In the genomic region with DNA sequence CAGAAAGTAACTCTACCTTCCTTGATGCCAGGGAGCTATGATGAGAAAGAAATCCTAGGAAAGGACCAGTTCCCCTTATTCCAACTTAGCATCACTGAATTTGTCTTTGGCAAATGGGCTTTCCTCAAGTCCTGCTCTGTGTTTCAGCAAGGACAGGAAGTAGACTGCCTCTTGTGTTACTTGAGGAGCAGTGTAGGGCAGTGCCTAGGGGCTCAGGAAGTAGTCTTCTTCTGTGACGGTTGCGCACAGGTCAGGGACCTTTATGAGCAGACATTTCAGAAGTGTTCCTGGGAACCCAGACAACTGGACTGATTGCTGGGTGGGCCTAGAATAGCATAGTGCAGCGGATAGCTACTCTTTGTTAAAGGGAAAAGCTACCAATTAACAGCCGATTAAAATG, we compare ENCODE assay signal across 11 cellular contexts. TPM values are rescaled to one million over a fixed set of nuclear protein-coding genes. Genes with fewer than 3 reads are reported as not detected.
DNase-seq lines count a peak whose midpoint lies in the region; ATAC-seq, FAIRE-seq and TF ChIP-seq lines count a peak whose summit lies in the region.
"Had no signal": no experiment of that assay in that cellular context is flagged by ENCODE, and none has a peak within 500 bp of the region (broad histone marks: within the 10 kb centered on the region; RNA-seq: fewer than 3 reads in every experiment).

No MANE protein-coding gene starts in this region.

- H3K4me3 Mint-ChIP-seq in activated CD8-positive, alpha-beta T cell treated with anti-CD3 and anti-CD28 coated beads for 36 hours = no peak overlapping the region
- no peak overlapping the region for H3K4me3 Mint-ChIP-seq in activated CD8-positive, alpha-beta T cell treated with anti-CD3 and anti-CD28 coated beads, Interleukin-2, amount 10 ng/mL, durations not matched to agents 7 days and 5 days

- H3K27ac Mint-ChIP-seq in activated CD8-positive, alpha-beta T cell treated with anti-CD3 and anti-CD28 coated beads for 36 hours = no peak overlapping the region
- no peak overlapping the region for H3K27ac Mint-ChIP-seq in activated CD8-positive, alpha-beta T cell treated with anti-CD3 and anti-CD28 coated beads, Interleukin-2, amount 10 ng/mL, durations not matched to agents 7 days and 5 days

- H3K27ac ChIP-seq in adipose tissue (ENCODE audit: low read depth, low read length) = peak overlapping the region; percentile 21
- no peak overlapping the region for H3K27ac ChIP-seq in kidney (ENCODE audit: low read depth in 2 of 2, low read length in 2 of 2)
- H3K27ac ChIP-seq in upper lobe of left lung = peak overlapping the region in 3 of 4 donors; percentile 5 to 98 (median 50)
- H3K27ac ChIP-seq: BLaER1, HL-60, SJSA1 had no signal

- TF ChIP-seq EP300 in upper lobe of left lung (IDR thresholded peaks at IDR 0.05) = no peak

- H3K4me1 Mint-ChIP-seq in activated CD8-positive, alpha-beta T cell treated with anti-CD3 and anti-CD28 coated beads for 36 hours (ENCODE audit: low read depth) = peaks cover 6% of the 10 kb centered on the region
- peaks cover 35% of the 10 kb centered on the region for H3K4me1 Mint-ChIP-seq in activated CD8-positive, alpha-beta T cell treated with anti-CD3 and anti-CD28 coated beads, Interleukin-2, amount 10 ng/mL, durations not matched to agents 7 days and 5 days (ENCODE audit: low read depth)

- no peak for TF ChIP-seq POLR2A in upper lobe of left lung (IDR thresholded peaks at IDR 0.05)

- H3K4me3 ChIP-seq in kidney (ENCODE audit: low read length in 2 of 2) = peak overlapping the region in 1 of 2 donors; percentile 2
- H3K4me3 ChIP-seq in upper lobe of left lung = peak overlapping the region in 2 of 4 donors; percentile 65 to 86
- H3K4me3 ChIP-seq: BLaER1 had no signal

- CTCF ChIA-PET in activated CD8-positive, alpha-beta T cell treated with anti-CD3 and anti-CD28 coated beads for 36 hours (lab: Charles Lee) = interaction anchor here (0.9 to 1.7 kb wide), 3 partner anchors 29 to 37 kb away, joined by 3 to 9 read pairs (median 4); no protein-coding TSS in a partner anchor
- CTCF ChIA-PET in activated CD8-positive, alpha-beta T cell treated with anti-CD3 and anti-CD28 coated beads, Interleukin-2, amount 10 ng/mL, durations not matched to agents 7 days and 5 days (lab: Charles Lee) = interaction anchor here (0.8 to 4.5 kb wide), 11 partner anchors 10 to 80 kb away, joined by 3 to 26 read pairs (median 4); partner anchors contain the start of gene MAPK1IP1L

- H3K27me3 ChIP-seq in upper lobe of left lung = no peaks in the 10 kb centered on the region
- H3K27me3 ChIP-seq: SJSA1 had no signal

- peaks cover 4 to 9% of the 10 kb centered on the region in 2 donors for H3K4me1 ChIP-seq in kidney (ENCODE audit: control insufficient read depth in 1 of 2, insufficient read depth in 1 of 2, low read depth in 1 of 2, low read length in 2 of 2)
- H3K4me1 ChIP-seq in upper lobe of left lung = peaks cover 35 to 74% (median 55%) of the 10 kb centered on the region in 4 donors

- 47 to 87% (median 48%) methylated on average over 4 of the region's 4 CpGs for WGBS in adipose tissue, 3 donors
- 51 to 89% methylated on average over 2 to 4 of the region's 4 CpGs for WGBS in upper lobe of left lung, 2 donors

- intact Hi-C loops in activated CD8-positive, alpha-beta T cell treated with anti-CD3 and anti-CD28 coated beads for 36 hours (cut with micrococcal nuclease) = no loop called here
- intact Hi-C loops in kidney (cut with DNase I) = no loop called here
- intact Hi-C loops in posterior vena cava (cut with DNase I) = loop anchor here (5.0 kb wide), 1 partner anchor 39 kb away; no protein-coding TSS in a partner anchor

- no peaks in the 10 kb centered on the region for H3K36me3 Mint-ChIP-seq in activated CD8-positive, alpha-beta T cell treated with anti-CD3 and anti-CD28 coated beads for 36 hours (ENCODE audit: low read depth)
- H3K36me3 Mint-ChIP-seq in activated CD8-positive, alpha-beta T cell treated with anti-CD3 and anti-CD28 coated beads, Interleukin-2, amount 10 ng/mL, durations not matched to agents 7 days and 5 days (ENCODE audit: low read depth) = peaks cover 30% of the 10 kb centered on the region

- ATAC-seq in activated CD8-positive, alpha-beta T cell treated with anti-CD3 and anti-CD28 coated beads for 36 hours = peak; percentile 21
- ATAC-seq in activated CD8-positive, alpha-beta T cell treated with anti-CD3 and anti-CD28 coated beads, Interleukin-2, amount 10 ng/mL, durations not matched to agents 7 days and 5 days = no peak
- peak in 1 of 2 donors; percentile 41 for ATAC-seq in upper lobe of left lung (ENCODE audit: low FRiP score in 2 of 2)
- no peak for ATAC-seq in HG02623 (IDR thresholded peaks at IDR 0.05; ENCODE audit: unreplicated experiment)

- H3K27me3 Mint-ChIP-seq in activated CD8-positive, alpha-beta T cell treated with anti-CD3 and anti-CD28 coated beads for 36 hours = peaks cover 33% of the 10 kb centered on the region
- peaks cover 8% of the 10 kb centered on the region for H3K27me3 Mint-ChIP-seq in activated CD8-positive, alpha-beta T cell treated with anti-CD3 and anti-CD28 coated beads, Interleukin-2, amount 10 ng/mL, durations not matched to agents 7 days and 5 days (ENCODE audit: low read depth)

- H3K9me3 ChIP-seq in kidney (ENCODE audit: control insufficient read depth in 1 of 2, low read length in 2 of 2) (no peaks in the 10 kb centered on the region), upper lobe of left lung (no peaks in the 10 kb centered on the region)
- H3K9me3 ChIP-seq: BLaER1, SJSA1 had no signal

- H3K36me3 ChIP-seq in kidney (ENCODE audit: control insufficient read depth in 1 of 2, insufficient read depth in 2 of 2, low read length in 2 of 2) (no peaks in the 10 kb centered on the region), upper lobe of left lung (no peaks in the 10 kb centered on the region)

- POLR2A ChIA-PET in activated CD8-positive, alpha-beta T cell treated with anti-CD3 and anti-CD28 coated beads for 36 hours (lab: Charles Lee) = no interaction called here
- POLR2A ChIA-PET in activated CD8-positive, alpha-beta T cell treated with anti-CD3 and anti-CD28 coated beads, Interleukin-2, amount 10 ng/mL, durations not matched to agents 7 days and 5 days (lab: Charles Lee) = no interaction called here

- DNase-seq in activated CD8-positive, alpha-beta T cell treated with anti-CD3 and anti-CD28 coated beads for 36 hours = no peak
- DNase-seq in activated CD8-positive, alpha-beta T cell treated with anti-CD3 and anti-CD28 coated beads, Interleukin-2, amount 10 ng/mL, durations not matched to agents 7 days and 5 days = no peak
- DNase-seq in kidney (no peak), upper lobe of left lung (no peak), posterior vena cava (ENCODE audit: low spot score) (no peak)
- DNase-seq in activated CD4-positive, alpha-beta T cell treated with anti-CD3 and anti-CD28 coated beads for 48 hours = no peak

- H3K9ac ChIP-seq in kidney (ENCODE audit: low read length in 2 of 2) = peak overlapping the region in 1 of 2 donors; percentile 3
- H3K9ac ChIP-seq: BLaER1 had no signal

- H3K9me3 Mint-ChIP-seq in activated CD8-positive, alpha-beta T cell treated with anti-CD3 and anti-CD28 coated beads for 36 hours = no peaks in the 10 kb centered on the region
- H3K9me3 Mint-ChIP-seq in activated CD8-positive, alpha-beta T cell treated with anti-CD3 and anti-CD28 coated beads, Interleukin-2, amount 10 ng/mL, durations not matched to agents 7 days and 5 days (ENCODE audit: insufficient read depth) = no peaks in the 10 kb centered on the region

- no peak for TF ChIP-seq CTCF in activated CD8-positive, alpha-beta T cell treated with anti-CD3 and anti-CD28 coated beads for 36 hours (IDR thresholded peaks at IDR 0.05)
- TF ChIP-seq CTCF in kidney (IDR thresholded peaks at IDR 0.05; ENCODE audit: borderline replicate concordance, extremely low read depth, insufficient read depth) (peak; percentile 5), upper lobe of left lung (IDR thresholded peaks at IDR 0.05) (peak in 1 of 6 experiments; percentile 20)

- FAIRE-seq in kidney (lab: Jason Lieb, UNC) = no peak

RNA-seq across cellular contexts. Expression of gene LGALS3, which starts 2.7 kb away (rescaled TPM):
- 1 to 10 TPM; 4.5 to 6.0 TPM for total RNA-seq in activated CD8-positive, alpha-beta T cell treated with anti-CD3 and anti-CD28 coated beads for 36 hours
- 10 to 100 TPM; 31.5 to 34.4 TPM for total RNA-seq in activated CD8-positive, alpha-beta T cell treated with anti-CD3 and anti-CD28 coated beads, Interleukin-2, amount 10 ng/mL, durations not matched to agents 7 days and 5 days
- polyA plus RNA-seq in adipose tissue (100 to 1,000 TPM in 2 of 3 donors, 10 to 100 TPM in 1; 53.5 to 565 (median 547) TPM), kidney (ENCODE audit: insufficient read depth, low read depth, low replicate concordance) (241 TPM)
- total RNA-seq in kidney (235 TPM), upper lobe of left lung (100 to 1,000 TPM; 205 to 710 (median 440) TPM), posterior vena cava (100 to 1,000 TPM; 148 to 189 TPM)

RNA-seq across cellular contexts. Expression of gene DLGAP5, which starts 59.6 kb away (rescaled TPM):
- total RNA-seq in activated CD8-positive, alpha-beta T cell treated with anti-CD3 and anti-CD28 coated beads for 36 hours = 10 to 100 TPM; 75.4 to 84.0 TPM
- 100 to 1,000 TPM; 110 to 112 TPM for total RNA-seq in activated CD8-positive, alpha-beta T cell treated with anti-CD3 and anti-CD28 coated beads, Interleukin-2, amount 10 ng/mL, durations not matched to agents 7 days and 5 days
- under 1 TPM in 2 of 3 donors, not detected in 1; 0.10 to 0.12 TPM for polyA plus RNA-seq in adipose tissue
- 0.60 TPM for total RNA-seq in kidney
- polyA plus RNA-seq in kidney (ENCODE audit: insufficient read depth, low read depth, low replicate concordance) = not detected
- 1 to 10 TPM in 2 of 6 donors, under 1 TPM in 2, not detected in 2; 0.39 to 1.6 (median 0.87) TPM for total RNA-seq in upper lobe of left lung
- under 1 TPM; 0.10 to 0.69 TPM for total RNA-seq in posterior vena cava

Comparison
In these comparisons a context has a peak if more than half of its experiments do, and no peak if none do; other contexts are left out.
1. RNA of gene LGALS3, which starts 2.7 kb away (total RNA-seq): 205 to 710 TPM in upper lobe of left lung, 235 TPM in kidney (single experiment), 148 to 189 TPM in posterior vena cava and 31.5 to 34.4 TPM in activated CD8-positive, alpha-beta T cell treated with anti-CD3 and anti-CD28 coated beads, Interleukin-2, amount 10 ng/mL, durations not matched to agents 7 days and 5 days; 4.5 to 6.0 TPM in activated CD8-positive, alpha-beta T cell treated with anti-CD3 and anti-CD28 coated beads for 36 hours; every median in the first group is over 4 times any median in the second.
2. H3K27ac ChIP-seq: peak in adipose tissue (single experiment) and upper lobe of left lung (3 of 4); none in kidney (0 of 2).
3. RNA of gene DLGAP5, which starts 59.6 kb away (total RNA-seq): 110 to 112 TPM in activated CD8-positive, alpha-beta T cell treated with anti-CD3 and anti-CD28 coated beads, Interleukin-2, amount 10 ng/mL, durations not matched to agents 7 days and 5 days and 75.4 to 84.0 TPM in activated CD8-positive, alpha-beta T cell treated with anti-CD3 and anti-CD28 coated beads for 36 hours; 0.10 to 0.69 TPM in posterior vena cava, 0.60 TPM in kidney (single experiment) and 0.39 to 1.6 TPM in upper lobe of left lung; every median in the first group is over 10 times any median in the second.
4. intact Hi-C loops: an anchor here in posterior vena cava (5.0 kb wide); none called in activated CD8-positive, alpha-beta T cell treated with anti-CD3 and anti-CD28 coated beads for 36 hours and kidney.